In genomic region chr3:82000773-82001172, GRCh38 we compare ENCODE assay signal across 16 cellular contexts.
DNase-seq lines count a peak whose midpoint lies in the region; ATAC-seq and TF ChIP-seq lines count a peak whose summit lies in the region.
"Had no signal": no experiment of that assay in that cellular context is flagged by ENCODE, and none has a peak within 500 bp of the region (broad histone marks: within the 10 kb centered on the region; RNA-seq: fewer than 3 reads in every experiment).

No MANE protein-coding gene starts in this region.

- DNase-seq in COR-L47 (lab: John Stamatoyannopoulos, UW) (peak; percentile 39), LHCN-M2 (ENCODE audit: low read depth) (peak; percentile 1), NCI-H69 (lab: John Stamatoyannopoulos, UW) (peak; percentile 82), cerebellar cortex (ENCODE audit: low spot score) (peak; percentile 85), SW480 (ENCODE audit: low spot score) (no peak), PC-3 (no peak), GM19240 (ENCODE audit: insufficient read length, low spot score) (no peak), NCI-H1048 (lab: John Stamatoyannopoulos, UW) (no peak)
- DNase-seq: activated CD4-positive, alpha-beta T cell treated with anti-CD3 and anti-CD28 coated beads, Interleukin-2, amount 50 U/mL, for 4 hours; activated naive CD8-positive, alpha-beta T cell treated with anti-CD3 and anti-CD28 coated beads, Interleukin-2, amount 50 U/mL, for 24 hours; activated T-cell treated with anti-CD3 and anti-CD28 coated beads, Interleukin-2, amount 50 U/mL, for 72 hours; CD8-positive, alpha-beta memory T cell; left lung; NCI-H1436 had no signal

- no peak overlapping the region for H2AFZ ChIP-seq in PC-3 (ENCODE audit: low read length)

- H3K27me3 ChIP-seq in PC-3 (ENCODE audit: low read length) = no peaks in the 10 kb centered on the region
- H3K27me3 ChIP-seq: left lung had no signal

- no peaks in the 10 kb centered on the region for H3K79me2 ChIP-seq in PC-3 (ENCODE audit: low read length)

- H3K9me3 ChIP-seq in PC-3 (ENCODE audit: low read length) = no peaks in the 10 kb centered on the region

- H3F3A ChIP-seq in PC-3 (ENCODE audit: low read length, unreplicated experiment) = no peaks in the 10 kb centered on the region

- H3K9ac ChIP-seq in PC-3 (ENCODE audit: low read length) = no peak overlapping the region

- no peak for TF ChIP-seq CTCF in PC-3 (conservative IDR thresholded peaks at IDR 0.05; ENCODE audit: low read depth, low read length)

- H3K4me3 ChIP-seq in PC-3 (ENCODE audit: low read length) = no peak overlapping the region
- H3K4me3 ChIP-seq: K562, left lung had no signal

- no peaks in the 10 kb centered on the region for H3K9me2 ChIP-seq in PC-3 (replicated peaks; ENCODE audit: low read length)

- POLR2A ChIA-PET in PC-3 (lab: Charles Lee; ENCODE audit: unreplicated experiment) = no interaction called here

- no peaks in the 10 kb centered on the region for H4K20me1 ChIP-seq in PC-3 (ENCODE audit: low read length)

- H3K27ac ChIP-seq in PC-3 (ENCODE audit: low read length) = no peak overlapping the region
- H3K27ac ChIP-seq: HL-60, left lung had no signal

- no peak overlapping the region for H3K4me2 ChIP-seq in PC-3 (ENCODE audit: low read length)

- intact Hi-C loops in PC-3 (cut with micrococcal nuclease) = no loop called here

- no TSS peak for BruUV-seq in PC-3 (replicated peaks; lab: Mats Ljungman, UMichigan)

- no peaks in the 10 kb centered on the region for H3K4me1 ChIP-seq in PC-3 (ENCODE audit: insufficient read depth, low read length)
- H3K4me1 ChIP-seq: left lung had no signal

- H3K36me3 ChIP-seq in PC-3 (ENCODE audit: low read depth, low read length) = no peaks in the 10 kb centered on the region
- H3K36me3 ChIP-seq: left lung had no signal

- CTCF ChIA-PET in PC-3 (lab: Charles Lee) = no interaction called here

- ATAC-seq in PC-3 = no peak
- ATAC-seq: activated naive CD8-positive, alpha-beta T cell treated with anti-CD3 and anti-CD28 coated beads, Interleukin-2, amount 50 U/mL, for 24 hours; activated T-cell treated with anti-CD3 and anti-CD28 coated beads, Interleukin-2, amount 50 U/mL, for 72 hours; K562; left lung had no signal

Comparison
In these comparisons a context has a peak if more than half of its experiments do, and no peak if none do; other contexts are left out.
1. DNase-seq: peak in COR-L47 (single experiment), LHCN-M2 (single experiment), NCI-H69 (single experiment) and cerebellar cortex (single experiment); none in SW480 (single experiment), PC-3 (single experiment), GM19240 (single experiment) and NCI-H1048 (single experiment).